In genomic region chr15:73240864-73241499, GRCh38 we compare ENCODE assay signal across 1 cellular context.
A peak's percentile ranks its signal among the peaks of the same experiment; 100 is the strongest.
TF ChIP-seq lines count a peak whose summit lies in the region.

No MANE protein-coding gene starts in this region.

TF ChIP-seq in GM12878, 131 proteins besides CTCF, POLR2A, EP300 and RAD21 (continued from another document):
- TF ChIP-seq TARDBP (IDR thresholded peaks at IDR 0.05; ENCODE audit: borderline replicate concordance) (no peak), KDM1A (IDR thresholded peaks at IDR 0.05; ENCODE audit: borderline replicate concordance) (no peak), POU2F2 (IDR thresholded peaks at IDR 0.05; ENCODE audit: borderline replicate concordance, low read depth, low read length) (0 out of 3 replicates have a peak, but pooled peaks have one; percentile 22), YY1 (IDR thresholded peaks at IDR 0.05; ENCODE audit: low read depth, low read length) (peak; percentile 41; the same call in 1 of the 2 replicates), CEBPZ (IDR thresholded peaks at IDR 0.05; ENCODE audit: low read depth, low read length) (no peak), BCL3 (IDR thresholded peaks at IDR 0.05; ENCODE audit: borderline replicate concordance, insufficient read depth, low read depth, low read length, poor library complexity, severe bottlenecking) (no peak)
